In the genomic region with DNA sequence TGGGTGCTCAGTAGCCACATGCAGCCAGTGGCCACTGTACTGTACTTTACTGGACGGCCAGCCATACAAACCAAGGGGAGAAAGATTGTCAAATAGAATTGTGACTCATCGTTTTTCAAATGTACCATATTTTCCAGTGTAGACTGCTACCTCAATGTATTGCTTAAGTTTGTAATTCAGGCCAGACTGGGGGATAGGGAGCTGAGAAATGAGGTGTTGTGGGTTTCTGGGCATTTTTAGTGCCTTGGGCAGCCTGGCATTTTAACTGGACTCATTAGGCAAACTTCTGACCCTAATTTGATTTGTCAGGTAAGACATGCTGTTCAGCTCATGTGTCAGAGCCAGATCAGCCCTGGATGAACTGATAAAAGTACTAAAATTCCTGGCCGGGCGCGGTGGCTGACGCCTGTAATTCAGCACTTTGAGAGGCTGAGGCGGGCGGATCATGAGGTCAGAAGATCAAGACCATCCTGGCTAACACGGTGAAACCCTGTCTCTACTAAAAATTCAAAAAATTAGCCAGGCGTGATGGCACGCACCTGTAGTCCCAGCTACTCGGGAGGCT, we compare ENCODE assay signal across 21 cellular contexts. TPM values are rescaled to one million over a fixed set of nuclear protein-coding genes. Genes with fewer than 3 reads are reported as not detected.
DNase-seq lines count a peak whose midpoint lies in the region; ATAC-seq and TF ChIP-seq lines count a peak whose summit lies in the region.
"Had no signal": no experiment of that assay in that cellular context is flagged by ENCODE, and none has a peak within 500 bp of the region (broad histone marks: within the 10 kb centered on the region; RNA-seq: fewer than 3 reads in every experiment).

No MANE protein-coding gene starts in this region.

- no peak overlapping the region for H3K4me3 ChIP-seq in fibroblast of lung (replicated peaks in 1 of 4; ENCODE audit: control extremely low read depth in 1 of 4, insufficient read depth in 1 of 4, low read depth in 3 of 4, low read length in 4 of 4)
- H3K4me3 ChIP-seq: body of pancreas, left ventricle myocardium inferior, upper lobe of left lung had no signal

- H3K36me3 ChIP-seq in fibroblast of lung (ENCODE audit: control insufficient read depth, insufficient read depth, low read length), result no peaks in the 10 kb centered on the region
- H3K36me3 ChIP-seq: left ventricle myocardium inferior, upper lobe of left lung had no signal

- H3K27me3 ChIP-seq in fibroblast of lung (ENCODE audit: control insufficient read depth, insufficient read depth, low read length), result no peaks in the 10 kb centered on the region
- H3K27me3 ChIP-seq: body of pancreas, upper lobe of left lung had no signal

- H3K4me1 ChIP-seq in fibroblast of lung (ENCODE audit: control insufficient read depth, extremely low read depth, insufficient read depth, low read length), result peaks cover 3% of the 10 kb centered on the region

- no peak for ATAC-seq in GM19023 (IDR thresholded peaks at IDR 0.05; ENCODE audit: unreplicated experiment)
- ATAC-seq: body of pancreas, sciatic nerve had no signal

- H3K79me2 ChIP-seq in fibroblast of lung (ENCODE audit: control insufficient read depth, insufficient read depth, low read length), result no peaks in the 10 kb centered on the region

- no peak overlapping the region for H3K9ac ChIP-seq in fibroblast of lung (ENCODE audit: insufficient read depth, low read length)

- DNase-seq in A172 (ENCODE audit: low spot score) (peak; percentile 44), HCEC 1CT (peak; percentile 55), SK-N-DZ (ENCODE audit: low spot score) (peak; percentile 61), fibroblast of lung (ENCODE audit: low read depth in 2 of 2) (peak; percentile 28 to 48), NCI-H524 (lab: John Stamatoyannopoulos, UW) (no peak), NCI-H774 (lab: John Stamatoyannopoulos, UW) (no peak), AG08395 (ENCODE audit: low spot score) (no peak)
- DNase-seq: activated CD4-positive, alpha-beta memory T cell treated with anti-CD3 and anti-CD28 coated beads for 36 hours; activated naive CD4-positive, alpha-beta T cell treated with anti-CD3 and anti-CD28 coated beads for 36 hours; body of pancreas; CD8-positive, alpha-beta memory T cell; dermis blood vessel endothelial cell; Karpas-422; left ventricle myocardium inferior; NCI-H1436 treated with DMSO at 0.1 percent for 48 hours; upper lobe of left lung had no signal

- H4K20me1 ChIP-seq in fibroblast of lung (ENCODE audit: control insufficient read depth, extremely low read depth, insufficient read depth, low read length), result no peaks in the 10 kb centered on the region

- H2AFZ ChIP-seq in fibroblast of lung (ENCODE audit: low read length), result no peak overlapping the region

- no peak overlapping the region for H3K27ac ChIP-seq in fibroblast of lung (ENCODE audit: insufficient read depth, low read length)
- H3K27ac ChIP-seq: body of pancreas, epithelial cell of prostate, left ventricle myocardium inferior, upper lobe of left lung had no signal

- no peak for TF ChIP-seq CTCF in fibroblast of lung (conservative IDR thresholded peaks at IDR 0.05 in 1 of 2, IDR thresholded peaks at IDR 0.05 in 1 of 2; ENCODE audit: low read depth in 1 of 2, low read length in 2 of 2)

- H3K4me2 ChIP-seq in fibroblast of lung (ENCODE audit: extremely low read depth, insufficient read depth, low read length), result no peak overlapping the region

- H3K9me3 ChIP-seq in fibroblast of lung (ENCODE audit: control insufficient read depth, insufficient read depth, low read depth, low read length), result no peaks in the 10 kb centered on the region
- H3K9me3 ChIP-seq: body of pancreas, left ventricle myocardium inferior, upper lobe of left lung had no signal

RNA-seq across cellular contexts. Expression of gene PXT1, which starts 14.8 kb away (rescaled TPM):
- not detected in 2 replicates for total RNA-seq in A172 (2014; rRNA removed; shearing (Covaris generic))
- polyA plus RNA-seq in SK-N-DZ (2014; cell fraction: cytosol; rRNA removed), result not detected in 2 replicates
- not detected in 2 replicates for polyA plus RNA-seq in SK-N-DZ (2014; cell fraction: nucleus; rRNA removed)
- total RNA-seq in fibroblast of lung, result under 0.01 and 0.26 TPM in 2 replicates
- 0.03 TPM in 2 replicates for polyA plus RNA-seq in fibroblast of lung
- not detected in 2 replicates for polyA plus RNA-seq in fibroblast of lung (2012)
- polyA minus RNA-seq in fibroblast of lung (ENCODE audit: low replicate concordance), result not detected in 2 replicates
- total RNA-seq: body of pancreas, dermis blood vessel endothelial cell, left ventricle myocardium inferior, omental fat pad had no signal
- polyA plus RNA-seq: AG04450; CD8-positive, alpha-beta memory T cell had no signal

RNA-seq across cellular contexts. Expression of gene KCTD20, which starts 14.9 kb away (rescaled TPM):
- 93.6 and 99.3 TPM in 2 replicates for total RNA-seq in A172 (2014; rRNA removed; shearing (Covaris generic))
- polyA plus RNA-seq in SK-N-DZ (2014; cell fraction: cytosol; rRNA removed), result 79.4 and 96.1 TPM in 2 replicates
- 21.8 and 22.3 TPM in 2 replicates for polyA plus RNA-seq in SK-N-DZ (2014; cell fraction: nucleus; rRNA removed)
- 39.6 and 45.2 TPM in 2 replicates for total RNA-seq in fibroblast of lung
- polyA plus RNA-seq in fibroblast of lung, result 34.2 and 87.4 TPM in 2 replicates
- 21.0 and 50.1 TPM in 2 replicates for polyA plus RNA-seq in fibroblast of lung (2012)
- 35.7 and 43.2 TPM in 2 replicates for polyA minus RNA-seq in fibroblast of lung (ENCODE audit: low replicate concordance)

RNA-seq across cellular contexts. Expression of gene ETV7, which starts 40.4 kb away (rescaled TPM):
- 0.24 TPM in 1 of 2 replicates, not detected in the other for total RNA-seq in A172 (2014; rRNA removed; shearing (Covaris generic))
- polyA plus RNA-seq in SK-N-DZ (2014; cell fraction: cytosol; rRNA removed), result not detected in 2 replicates
- polyA plus RNA-seq in SK-N-DZ (2014; cell fraction: nucleus; rRNA removed), result 0.83 TPM in 1 of 2 replicates, not detected in the other
- total RNA-seq in fibroblast of lung, result 1.0 and 1.5 TPM in 2 replicates
- 0.18 and 0.40 TPM in 2 replicates for polyA plus RNA-seq in fibroblast of lung
- 0.30 and 0.80 TPM in 2 replicates for polyA plus RNA-seq in fibroblast of lung (2012)
- polyA minus RNA-seq in fibroblast of lung (ENCODE audit: low replicate concordance), result 0.94 TPM in 1 of 2 replicates, not detected in the other
- total RNA-seq: left ventricle myocardium inferior had no signal

Comparison
In these comparisons a context has a peak if more than half of its experiments do, and no peak if none do; other contexts are left out.
1. DNase-seq: peak in A172 (single experiment), HCEC 1CT (single experiment), SK-N-DZ (single experiment) and fibroblast of lung (2 of 2); none in NCI-H524 (0 of 2), NCI-H774 (single experiment) and AG08395 (single experiment).